Comparison of ENCODE assay signal across 8 cellular contexts in the genomic region with DNA sequence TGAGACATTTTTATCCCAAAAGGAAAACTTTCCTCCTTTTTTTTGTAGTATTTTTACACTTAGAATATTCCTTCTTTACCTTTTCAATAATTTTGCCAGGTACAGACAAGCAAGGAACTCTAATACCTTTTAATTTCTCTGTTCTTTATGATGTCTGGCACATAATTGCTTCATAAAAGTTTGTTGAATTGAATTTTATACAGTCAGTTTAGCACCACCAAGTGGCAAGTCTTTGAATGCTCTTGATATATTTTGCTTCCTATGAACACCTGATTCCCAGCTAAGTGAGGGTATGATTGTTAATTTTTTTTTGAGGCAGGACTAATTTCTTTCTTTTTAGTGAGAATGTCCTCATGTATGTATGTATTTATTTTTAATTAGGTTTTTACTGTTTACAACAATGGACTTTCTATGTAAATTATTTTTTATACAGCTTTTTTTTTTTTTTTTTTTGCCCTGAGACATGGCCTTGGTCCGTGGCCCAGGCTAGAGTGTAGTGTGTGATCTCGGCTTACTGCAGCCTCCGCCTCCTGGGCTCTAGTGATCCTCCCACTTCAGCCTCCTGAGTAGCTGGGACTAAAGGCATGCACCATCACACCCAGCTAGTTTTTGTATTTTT. TPM values are rescaled to one million over a fixed set of nuclear protein-coding genes. Genes with fewer than 3 reads are reported as not detected.
DNase-seq lines count a peak whose midpoint lies in the region; ATAC-seq, FAIRE-seq and TF ChIP-seq lines count a peak whose summit lies in the region.

No MANE protein-coding gene starts in this region.

- no peak for ATAC-seq in GM21360 (IDR thresholded peaks at IDR 0.05; ENCODE audit: unreplicated experiment)

- H3K36me3 ChIP-seq in brain microvascular endothelial cell (replicated peaks) = no peaks in the 10 kb centered on the region

- TF ChIP-seq POLR2A in NB4 (IDR thresholded peaks at IDR 0.05; ENCODE audit: extremely low read depth, insufficient read length) = no peak
- TF ChIP-seq POLR2A in GM12891 (IDR thresholded peaks at IDR 0.05; ENCODE audit: low read depth, low read length) = no peak

- H3K27ac Mint-ChIP-seq in mesothelial cell of epicardium = no peak overlapping the region

- H3K4me1 Mint-ChIP-seq in mesothelial cell of epicardium = peaks cover 4% of the 10 kb centered on the region

- peaks cover 2% of the 10 kb centered on the region for H3K9me3 Mint-ChIP-seq in mesothelial cell of epicardium

- no peaks in the 10 kb centered on the region for H3K27me3 ChIP-seq in brain microvascular endothelial cell (replicated peaks)

- H3K27ac ChIP-seq in brain microvascular endothelial cell = no peak overlapping the region

- no peaks in the 10 kb centered on the region for H3K27me3 Mint-ChIP-seq in mesothelial cell of epicardium (ENCODE audit: low read depth)

- H3K4me3 Mint-ChIP-seq in mesothelial cell of epicardium = no peak overlapping the region

- FAIRE-seq in GM12891 (lab: Jason Lieb, UNC) = no peak

- H3K4me3 ChIP-seq in NB4 (ENCODE audit: low read depth, low read length) (no peak overlapping the region), brain microvascular endothelial cell (ENCODE audit: low read depth, low read length) (no peak overlapping the region)

- peak; percentile 32 for DNase-seq in AG20443 (ENCODE audit: low spot score)
- no peak for DNase-seq in GM13976 (ENCODE audit: low spot score)
- peak; percentile 56 for DNase-seq in NB4 (ENCODE audit: low read depth)
- peak; percentile 22 for DNase-seq in brain microvascular endothelial cell
- no peak for DNase-seq in mesothelial cell of epicardium (ENCODE audit: low spot score in 2 of 2, unreplicated experiment in 2 of 2)
- DNase-seq in stimulated activated CD4-positive, alpha-beta T cell treated with anti-CD3 and anti-CD28 coated beads, Interleukin-2, amount 100 ng/mL, for 24 hours = no peak
- no peak for DNase-seq in GM12891 (ENCODE audit: insufficient read length, low spot score)

- peaks cover 15% of the 10 kb centered on the region for H3K36me3 Mint-ChIP-seq in mesothelial cell of epicardium

- in situ Hi-C loops in GM13976 (cut with MboI; ENCODE audit: low sequenced_read_pairs, unreplicated experiment) = no loop called here
- in situ Hi-C loops in brain microvascular endothelial cell (cut with HindIII; ENCODE audit: low pct_ligation_motif_present, low sequenced_read_pairs) = no loop called here

- peak; percentile 28 for TF ChIP-seq CTCF in GM13976 (IDR thresholded peaks at IDR 0.05; ENCODE audit: borderline replicate concordance, control extremely low read depth, extremely low read depth, insufficient read depth, missing control alignments)
- TF ChIP-seq CTCF in NB4 (IDR thresholded peaks at IDR 0.05; ENCODE audit: low read depth, low read length) = peak; percentile 28
- TF ChIP-seq CTCF in brain microvascular endothelial cell (IDR thresholded peaks at IDR 0.05; ENCODE audit: low read depth, low read length, missing control alignments) = peak; percentile 38
- peak; percentile 21 for TF ChIP-seq CTCF in mesothelial cell of epicardium (IDR thresholded peaks at IDR 0.05; ENCODE audit: unreplicated experiment)

TF ChIP-seq in GM12891, 5 proteins besides CTCF, POLR2A, EP300 and RAD21:
- TF ChIP-seq POLR2AphosphoS5 (IDR thresholded peaks at IDR 0.05; ENCODE audit: low read depth, low read length) = no peak
- no peak for TF ChIP-seq POU2F2 (IDR thresholded peaks at IDR 0.05; ENCODE audit: low read depth, low read length)
- no peak for TF ChIP-seq PAX5 (IDR thresholded peaks at IDR 0.05; ENCODE audit: insufficient read depth, low read length, severe bottlenecking)
- TF ChIP-seq TAF1 (IDR thresholded peaks at IDR 0.05; ENCODE audit: low read depth, low read length) = no peak
- no peak for TF ChIP-seq SPI1 (IDR thresholded peaks at IDR 0.05; ENCODE audit: low read depth, low read length)

RNA-seq across cellular contexts. Expression of a gene that starts 6.9 kb away (rescaled TPM):
- 33.6 to 41.7 TPM (median 36.5 TPM) in 3 replicates for total RNA-seq in mesothelial cell of epicardium
- polyA plus RNA-seq in GM12891 (2012; ENCODE audit: low read depth, missing spikeins) = 14.3 TPM

Comparison
In these comparisons a context has a peak if more than half of its experiments do, and no peak if none do; other contexts are left out.
1. DNase-seq: peak in AG20443 (single experiment), NB4 (single experiment) and brain microvascular endothelial cell (single experiment); none in GM13976 (single experiment), mesothelial cell of epicardium (0 of 2), stimulated activated CD4-positive, alpha-beta T cell treated with anti-CD3 and anti-CD28 coated beads, Interleukin-2, amount 100 ng/mL, for 24 hours (0 of 2) and GM12891 (single experiment).
2. Peak in every context shown above with its lines, with median percentiles within 50 percentile points of each other: CTCF ChIP-seq.